ENCODE assay signal across 10 cellular contexts in genomic region chr12:12007001-12007712, GRCh38.
A peak's percentile ranks its signal among the peaks of the same experiment; 100 is the strongest.
DNase-seq lines count a peak whose midpoint lies in the region; ATAC-seq and FAIRE-seq lines count a peak whose summit lies in the region.
"Had no signal": no experiment of that assay in that cellular context is flagged by ENCODE, and none has a peak within 500 bp of the region (broad histone marks: within the 10 kb centered on the region; RNA-seq: fewer than 3 reads in every experiment).

No MANE protein-coding gene starts in this region.

- DNase-seq in EH (ENCODE audit: low read depth) (peak; percentile 82), RCC 7860 (ENCODE audit: low spot score) (peak; percentile 76), NCI-H1105 (lab: John Stamatoyannopoulos, UW) (no peak), SW 1271 (lab: John Stamatoyannopoulos, UW) (no peak), putamen (ENCODE audit: low spot score) (no peak)
- peak; percentile 73 for DNase-seq in activated T-helper 9 cell treated with anti-CD3 and anti-CD28 coated beads, Interleukin-2, amount 50 U/mL, for 16 hours (ENCODE audit: low read depth)
- DNase-seq in stimulated activated CD4-positive, alpha-beta T cell treated with anti-CD3 and anti-CD28 coated beads, Interleukin-12 subunit alpha, Interleukin-12 subunit beta, amount 100 ng/mL, for 48 hours (ENCODE audit: low read depth in 2 of 3, low spot score in 1 of 3) = peak; percentile 71 to 90 (median 78)
- DNase-seq: DMS 273 treated with DMSO at 0.1 percent for 48 hours had no signal

- peak; percentile 63 for FAIRE-seq in RCC 7860 (lab: Jason Lieb, UNC)
- FAIRE-seq: TTC549 had no signal

- ATAC-seq in GM18867 (IDR thresholded peaks at IDR 0.05; ENCODE audit: unreplicated experiment) = no peak

Comparison
In these comparisons a context has a peak if more than half of its experiments do, and no peak if none do; other contexts are left out.
1. DNase-seq: peak in EH (single experiment), RCC 7860 (single experiment), activated T-helper 9 cell treated with anti-CD3 and anti-CD28 coated beads, Interleukin-2, amount 50 U/mL, for 16 hours (single experiment) and stimulated activated CD4-positive, alpha-beta T cell treated with anti-CD3 and anti-CD28 coated beads, Interleukin-12 subunit alpha, Interleukin-12 subunit beta, amount 100 ng/mL, for 48 hours (3 of 3); none in NCI-H1105 (single experiment), SW 1271 (0 of 2) and putamen (single experiment).